26 cellular contexts compared by ENCODE assay signal in genomic region chr3:146091397-146091796, GRCh38.
A peak's percentile ranks its signal among the peaks of the same experiment; 100 is the strongest.
DNase-seq lines count a peak whose midpoint lies in the region; ATAC-seq, FAIRE-seq and TF ChIP-seq lines count a peak whose summit lies in the region.
"Had no signal": no experiment of that assay in that cellular context is flagged by ENCODE, and none has a peak within 500 bp of the region (broad histone marks: within the 10 kb centered on the region; RNA-seq: fewer than 3 reads in every experiment).

No MANE protein-coding gene starts in this region.

- FAIRE-seq in islet of Langerhans (lab: Jason Lieb, UNC), result peak; percentile 95
- FAIRE-seq: GM12892 had no signal

- H3K27me3 ChIP-seq in smooth muscle cell (ENCODE audit: low read depth), result no peaks in the 10 kb centered on the region
- H3K27me3 ChIP-seq: brain microvascular endothelial cell, SJSA1, spleen, transverse colon had no signal

- peaks cover 86% of the 10 kb centered on the region for H3K79me2 ChIP-seq in smooth muscle cell (ENCODE audit: low read depth)

- no peaks in the 10 kb centered on the region for H3K4me1 ChIP-seq in smooth muscle cell (ENCODE audit: low read depth)
- H3K4me1 ChIP-seq: SJSA1, spleen had no signal

- no peak for DNase-seq in smooth muscle cell (lab: John Stamatoyannopoulos, UW; ENCODE audit: unreplicated experiment)
- no peak for DNase-seq in KG1 (lab: John Stamatoyannopoulos, UW)
- DNase-seq in NCI-H2171 treated with DMSO at 0.1 percent for 48 hours (lab: John Stamatoyannopoulos, UW), result no peak
- DNase-seq in activated naive CD4-positive, alpha-beta T cell (lab: John Stamatoyannopoulos, UW), result no peak
- DNase-seq: activated CD4-positive, alpha-beta T cell treated with anti-CD3 and anti-CD28 coated beads, Interleukin-2, amount 50 U/mL, for 1 hour; activated CD8-positive, alpha-beta memory T cell treated with anti-CD3 and anti-CD28 coated beads, Interleukin-2, amount 50 U/mL, for 4 hours; activated effector memory CD4-positive, alpha-beta T cell treated with Interleukin-2 at 50 U/mL for 16 hours; brain microvascular endothelial cell; CD8-positive, alpha-beta T cell; DMS79 treated with DMSO at 0.1 percent for 48 hours; H9; NCI-H187; NCI-H226; NCI-H82; spleen; stimulated activated CD4-positive, alpha-beta T cell treated with anti-CD3 and anti-CD28 coated beads, Interleukin-4, amount 100 ng/mL, for 4 hours; stimulated activated naive CD8-positive, alpha-beta T cell treated with anti-CD3 and anti-CD28 coated beads, Interleukin-15, amount 100 ng/mL, for 72 hours; T-helper 17 cell; transverse colon had no signal

- ATAC-seq in GM19025 (IDR thresholded peaks at IDR 0.05; ENCODE audit: low read depth, unreplicated experiment) (peak; percentile 73), HG03060 (IDR thresholded peaks at IDR 0.05; ENCODE audit: low read depth, unreplicated experiment) (peak; percentile 78)
- ATAC-seq: CD8-positive, alpha-beta T cell; Panc1; stimulated activated naive CD8-positive, alpha-beta T cell treated with anti-CD3 and anti-CD28 coated beads, Interleukin-15, amount 100 ng/mL, for 72 hours; T-helper 17 cell had no signal

- no peak for TF ChIP-seq CTCF in smooth muscle cell (IDR thresholded peaks at IDR 0.05; ENCODE audit: borderline replicate concordance, insufficient read depth, poor library complexity, severe bottlenecking)

- no peak overlapping the region for H3K4me3 ChIP-seq in smooth muscle cell
- H3K4me3 ChIP-seq: SJSA1, spleen, transverse colon had no signal

- peak overlapping the region; percentile 63 for H3K4me2 ChIP-seq in smooth muscle cell
- H3K4me2 ChIP-seq: KMS-11 had no signal

- peaks cover 24% of the 10 kb centered on the region for H3K36me3 ChIP-seq in smooth muscle cell (ENCODE audit: low read depth)
- H3K36me3 ChIP-seq: spleen had no signal

- WGBS in smooth muscle cell (ENCODE audit: low lambda C conversion rate), result 91% methylated on average over 1 of the region's 1 CpG

- H3K27ac ChIP-seq in smooth muscle cell (ENCODE audit: low read depth), result peak overlapping the region; percentile 86
- H3K27ac ChIP-seq: brain microvascular endothelial cell, KMS-11, SJSA1, spleen, transverse colon had no signal

- peaks cover 54% of the 10 kb centered on the region for H4K20me1 ChIP-seq in smooth muscle cell (ENCODE audit: low read depth)

- no peaks in the 10 kb centered on the region for H3K9me3 ChIP-seq in smooth muscle cell (replicated peaks; ENCODE audit: low read depth)
- H3K9me3 ChIP-seq: SJSA1, spleen, transverse colon had no signal

- H2AFZ ChIP-seq in smooth muscle cell (ENCODE audit: low read depth), result no peak overlapping the region

- H3K9ac ChIP-seq in smooth muscle cell (ENCODE audit: low read depth), result no peak overlapping the region
- H3K9ac ChIP-seq: KMS-11 had no signal

- no peaks in the 10 kb centered on the region for H3F3A ChIP-seq in smooth muscle cell (ENCODE audit: low read depth)
